1 cellular context compared by ENCODE assay signal in the genomic region with DNA sequence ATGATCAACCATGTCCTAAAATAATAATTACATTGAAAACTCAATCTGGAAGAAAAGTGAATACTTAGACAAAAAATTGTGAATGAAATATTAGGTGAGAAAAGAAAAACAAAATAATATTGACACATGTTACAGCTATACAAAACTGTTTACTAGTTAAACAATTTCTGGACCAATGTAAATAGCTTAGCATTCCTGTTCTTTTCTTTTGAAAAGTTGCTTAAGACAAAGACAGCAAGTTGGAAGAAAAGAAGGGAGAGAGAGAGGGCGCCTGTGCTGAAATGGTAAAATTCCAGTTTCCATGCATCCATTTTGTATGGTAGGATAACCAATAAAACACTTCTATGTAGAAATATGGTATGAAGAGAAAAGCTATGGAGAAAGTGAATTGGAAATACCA.
TF ChIP-seq lines count a peak whose summit lies in the region.

No MANE protein-coding gene starts in this region.

TF ChIP-seq in HepG2, 621 proteins besides CTCF, POLR2A, EP300 and RAD21 (continued from another document and continues in another):
- TF ChIP-seq ZNF354B (CRISPR knock-in tag; IDR thresholded peaks at IDR 0.05) (no peak), CREB1 (IDR thresholded peaks at IDR 0.05) (no peak), CREB1 (CRISPR knock-in tag; IDR thresholded peaks at IDR 0.05) (no peak), ZNF30 (CRISPR knock-in tag; IDR thresholded peaks at IDR 0.05) (no peak), THYN1 (CRISPR knock-in tag; IDR thresholded peaks at IDR 0.05; ENCODE audit: borderline replicate concordance, low read depth) (no peak), ZNF670 (CRISPR knock-in tag; IDR thresholded peaks at IDR 0.05; ENCODE audit: borderline replicate concordance) (no peak), ZNF773 (CRISPR knock-in tag; IDR thresholded peaks at IDR 0.05; ENCODE audit: borderline replicate concordance) (no peak), TCF7 (IDR thresholded peaks at IDR 0.05; ENCODE audit: low read depth) (peak; percentile 37; the same call in 1 of the 2 replicates), MIXL1 (CRISPR knock-in tag; IDR thresholded peaks at IDR 0.05) (no peak), RFXANK (CRISPR knock-in tag; IDR thresholded peaks at IDR 0.05) (no peak), ZNF260 (CRISPR knock-in tag; IDR thresholded peaks at IDR 0.05; ENCODE audit: borderline replicate concordance, low read depth) (no peak), ZNF615 (CRISPR knock-in tag; IDR thresholded peaks at IDR 0.05; ENCODE audit: borderline replicate concordance) (no peak), NFYB (CRISPR knock-in tag; IDR thresholded peaks at IDR 0.05) (no peak), ZSCAN22 (CRISPR knock-in tag; IDR thresholded peaks at IDR 0.05) (no peak), ZNF790 (CRISPR knock-in tag; IDR thresholded peaks at IDR 0.05; ENCODE audit: borderline replicate concordance) (no peak), THAP11 (CRISPR knock-in tag; IDR thresholded peaks at IDR 0.05) (no peak), FOXA1 (IDR thresholded peaks at IDR 0.05) (0 out of 2 replicates have a peak, but pooled peaks have one; percentile 40), FOXA1 (CRISPR knock-in tag; IDR thresholded peaks at IDR 0.05) (peak; percentile 59; the same call in 1 of the 2 replicates), NR2F6 (IDR thresholded peaks at IDR 0.05) (0 out of 2 replicates have a peak, but pooled peaks have one; percentile 37), NR2F6 (CRISPR knock-in tag; IDR thresholded peaks at IDR 0.05) (peak; percentile 24; the same call in 1 of the 2 replicates), NRL (CRISPR knock-in tag; IDR thresholded peaks at IDR 0.05; ENCODE audit: borderline replicate concordance) (no peak), KDM5B (CRISPR knock-in tag; IDR thresholded peaks at IDR 0.05; ENCODE audit: borderline replicate concordance) (no peak), SRSF1 (optimal IDR thresholded peaks at IDR 0.05; ENCODE audit: low read depth, low read length) (no peak), ZNF3 (CRISPR knock-in tag; IDR thresholded peaks at IDR 0.05) (no peak), GTF3A (CRISPR knock-in tag; conservative IDR thresholded peaks at IDR 0.05) (no peak), SALL1 (CRISPR knock-in tag; IDR thresholded peaks at IDR 0.05) (no peak), NR2F2 (IDR thresholded peaks at IDR 0.05; ENCODE audit: borderline replicate concordance, low read depth) (0 out of 2 replicates have a peak, but pooled peaks have one; percentile 46), GATAD2A (CRISPR knock-in tag; IDR thresholded peaks at IDR 0.05) (peak; percentile 86), SP140L (CRISPR knock-in tag; IDR thresholded peaks at IDR 0.05; ENCODE audit: borderline replicate concordance) (no peak), ETV6 (CRISPR knock-in tag; conservative IDR thresholded peaks at IDR 0.05) (no peak), CREM (IDR thresholded peaks at IDR 0.05) (peak; percentile 57; the same call in 1 of the 2 replicates), CREM (CRISPR knock-in tag; IDR thresholded peaks at IDR 0.05) (no peak), HNRNPUL1 (IDR thresholded peaks at IDR 0.05; ENCODE audit: low read depth, low read length) (no peak), EED (CRISPR knock-in tag; IDR thresholded peaks at IDR 0.05) (no peak), NBN (conservative IDR thresholded peaks at IDR 0.05) (no peak), ZNF776 (CRISPR knock-in tag; IDR thresholded peaks at IDR 0.05) (no peak), RBAK (CRISPR knock-in tag; IDR thresholded peaks at IDR 0.05) (no peak), ZNF160 (CRISPR knock-in tag; IDR thresholded peaks at IDR 0.05) (no peak), ISL2 (CRISPR knock-in tag; IDR thresholded peaks at IDR 0.05) (peak; percentile 72; the same call in 1 of the 2 replicates), ZKSCAN1 (IDR thresholded peaks at IDR 0.05; ENCODE audit: low read length) (no peak), DNMT1 (CRISPR knock-in tag; IDR thresholded peaks at IDR 0.05) (no peak), SATB2 (CRISPR knock-in tag; IDR thresholded peaks at IDR 0.05) (no peak), ZFP37 (CRISPR knock-in tag; IDR thresholded peaks at IDR 0.05; ENCODE audit: borderline replicate concordance) (no peak), RNF2 (conservative IDR thresholded peaks at IDR 0.05; ENCODE audit: low read depth) (no peak), MBD4 (IDR thresholded peaks at IDR 0.05; ENCODE audit: borderline replicate concordance, low read length) (no peak), ZNF501 (CRISPR knock-in tag; IDR thresholded peaks at IDR 0.05) (no peak), ADNP (CRISPR knock-in tag; IDR thresholded peaks at IDR 0.05) (no peak), MIER2 (CRISPR knock-in tag; IDR thresholded peaks at IDR 0.05) (no peak), SSRP1 (CRISPR knock-in tag; IDR thresholded peaks at IDR 0.05) (no peak), RBFOX2 (IDR thresholded peaks at IDR 0.05; ENCODE audit: low read depth, low read length) (no peak), ZNF570 (CRISPR knock-in tag; IDR thresholded peaks at IDR 0.05; ENCODE audit: borderline replicate concordance) (no peak), NCOA2 (CRISPR knock-in tag; IDR thresholded peaks at IDR 0.05) (peak; percentile 80), STAG1 (CRISPR knock-in tag; IDR thresholded peaks at IDR 0.05) (no peak), RCOR2 (CRISPR knock-in tag; IDR thresholded peaks at IDR 0.05) (peak; percentile 77), ZNF484 (CRISPR knock-in tag; IDR thresholded peaks at IDR 0.05; ENCODE audit: borderline replicate concordance, low read depth) (no peak), ZNF12 (CRISPR knock-in tag; IDR thresholded peaks at IDR 0.05) (no peak), NAIF1 (CRISPR knock-in tag; IDR thresholded peaks at IDR 0.05; ENCODE audit: borderline replicate concordance) (no peak), HDAC2 (CRISPR knock-in tag; IDR thresholded peaks at IDR 0.05) (0 out of 2 replicates have a peak, but pooled peaks have one; percentile 19), MTA3 (CRISPR knock-in tag; IDR thresholded peaks at IDR 0.05) (no peak), ATM (IDR thresholded peaks at IDR 0.05; ENCODE audit: borderline replicate concordance) (no peak)
- TF ChIP-seq, protein P1, sequence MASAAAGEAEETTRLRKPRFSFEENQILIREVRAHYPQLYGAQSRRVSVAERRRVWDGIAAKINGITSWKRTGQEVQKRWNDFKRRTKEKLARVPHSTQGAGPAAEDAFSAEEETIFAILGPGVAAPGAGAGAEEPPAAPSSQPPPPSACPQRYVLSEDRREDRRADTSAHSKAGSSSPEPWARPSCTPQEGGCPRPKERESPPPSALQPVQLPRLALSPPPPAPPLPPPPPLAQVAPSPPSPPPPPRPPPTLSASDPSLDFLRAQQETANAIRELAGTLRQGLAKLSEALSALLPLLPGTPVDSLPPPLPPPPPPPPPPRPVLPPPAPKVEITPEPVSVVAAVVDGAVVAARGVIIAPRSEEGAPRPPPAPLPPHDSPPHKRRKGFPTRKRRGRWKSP (CRISPR knock-in tag; IDR thresholded peaks at IDR 0.05) = no peak
- TF ChIP-seq, protein P2, sequence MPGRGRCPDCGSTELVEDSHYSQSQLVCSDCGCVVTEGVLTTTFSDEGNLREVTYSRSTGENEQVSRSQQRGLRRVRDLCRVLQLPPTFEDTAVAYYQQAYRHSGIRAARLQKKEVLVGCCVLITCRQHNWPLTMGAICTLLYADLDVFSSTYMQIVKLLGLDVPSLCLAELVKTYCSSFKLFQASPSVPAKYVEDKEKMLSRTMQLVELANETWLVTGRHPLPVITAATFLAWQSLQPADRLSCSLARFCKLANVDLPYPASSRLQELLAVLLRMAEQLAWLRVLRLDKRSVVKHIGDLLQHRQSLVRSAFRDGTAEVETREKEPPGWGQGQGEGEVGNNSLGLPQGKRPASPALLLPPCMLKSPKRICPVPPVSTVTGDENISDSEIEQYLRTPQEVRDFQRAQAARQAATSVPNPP (CRISPR knock-in tag; IDR thresholded peaks at IDR 0.05) = no peak
- TF ChIP-seq, protein P3, sequence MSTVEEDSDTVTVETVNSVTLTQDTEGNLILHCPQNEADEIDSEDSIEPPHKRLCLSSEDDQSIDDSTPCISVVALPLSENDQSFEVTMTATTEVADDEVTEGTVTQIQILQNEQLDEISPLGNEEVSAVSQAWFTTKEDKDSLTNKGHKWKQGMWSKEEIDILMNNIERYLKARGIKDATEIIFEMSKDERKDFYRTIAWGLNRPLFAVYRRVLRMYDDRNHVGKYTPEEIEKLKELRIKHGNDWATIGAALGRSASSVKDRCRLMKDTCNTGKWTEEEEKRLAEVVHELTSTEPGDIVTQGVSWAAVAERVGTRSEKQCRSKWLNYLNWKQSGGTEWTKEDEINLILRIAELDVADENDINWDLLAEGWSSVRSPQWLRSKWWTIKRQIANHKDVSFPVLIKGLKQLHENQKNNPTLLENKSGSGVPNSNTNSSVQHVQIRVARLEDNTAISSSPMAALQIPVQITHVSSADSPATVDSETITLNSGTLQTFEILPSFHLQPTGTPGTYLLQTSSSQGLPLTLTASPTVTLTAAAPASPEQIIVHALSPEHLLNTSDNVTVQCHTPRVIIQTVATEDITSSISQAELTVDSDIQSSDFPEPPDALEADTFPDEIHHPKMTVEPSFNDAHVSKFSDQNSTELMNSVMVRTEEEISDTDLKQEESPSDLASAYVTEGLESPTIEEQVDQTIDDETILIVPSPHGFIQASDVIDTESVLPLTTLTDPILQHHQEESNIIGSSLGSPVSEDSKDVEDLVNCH (CRISPR knock-in tag; IDR thresholded peaks at IDR 0.05) = no peak
- TF ChIP-seq, protein P4, sequence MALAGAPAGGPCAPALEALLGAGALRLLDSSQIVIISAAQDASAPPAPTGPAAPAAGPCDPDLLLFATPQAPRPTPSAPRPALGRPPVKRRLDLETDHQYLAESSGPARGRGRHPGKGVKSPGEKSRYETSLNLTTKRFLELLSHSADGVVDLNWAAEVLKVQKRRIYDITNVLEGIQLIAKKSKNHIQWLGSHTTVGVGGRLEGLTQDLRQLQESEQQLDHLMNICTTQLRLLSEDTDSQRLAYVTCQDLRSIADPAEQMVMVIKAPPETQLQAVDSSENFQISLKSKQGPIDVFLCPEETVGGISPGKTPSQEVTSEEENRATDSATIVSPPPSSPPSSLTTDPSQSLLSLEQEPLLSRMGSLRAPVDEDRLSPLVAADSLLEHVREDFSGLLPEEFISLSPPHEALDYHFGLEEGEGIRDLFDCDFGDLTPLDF (CRISPR knock-in tag; IDR thresholded peaks at IDR 0.05) = no peak
- TF ChIP-seq, protein P5, sequence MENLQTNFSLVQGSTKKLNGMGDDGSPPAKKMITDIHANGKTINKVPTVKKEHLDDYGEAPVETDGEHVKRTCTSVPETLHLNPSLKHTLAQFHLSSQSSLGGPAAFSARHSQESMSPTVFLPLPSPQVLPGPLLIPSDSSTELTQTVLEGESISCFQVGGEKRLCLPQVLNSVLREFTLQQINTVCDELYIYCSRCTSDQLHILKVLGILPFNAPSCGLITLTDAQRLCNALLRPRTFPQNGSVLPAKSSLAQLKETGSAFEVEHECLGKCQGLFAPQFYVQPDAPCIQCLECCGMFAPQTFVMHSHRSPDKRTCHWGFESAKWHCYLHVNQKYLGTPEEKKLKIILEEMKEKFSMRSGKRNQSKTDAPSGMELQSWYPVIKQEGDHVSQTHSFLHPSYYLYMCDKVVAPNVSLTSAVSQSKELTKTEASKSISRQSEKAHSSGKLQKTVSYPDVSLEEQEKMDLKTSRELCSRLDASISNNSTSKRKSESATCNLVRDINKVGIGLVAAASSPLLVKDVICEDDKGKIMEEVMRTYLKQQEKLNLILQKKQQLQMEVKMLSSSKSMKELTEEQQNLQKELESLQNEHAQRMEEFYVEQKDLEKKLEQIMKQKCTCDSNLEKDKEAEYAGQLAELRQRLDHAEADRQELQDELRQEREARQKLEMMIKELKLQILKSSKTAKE (CRISPR knock-in tag; IDR thresholded peaks at IDR 0.05; ENCODE audit: borderline replicate concordance) = no peak
- TF ChIP-seq, protein P6, sequence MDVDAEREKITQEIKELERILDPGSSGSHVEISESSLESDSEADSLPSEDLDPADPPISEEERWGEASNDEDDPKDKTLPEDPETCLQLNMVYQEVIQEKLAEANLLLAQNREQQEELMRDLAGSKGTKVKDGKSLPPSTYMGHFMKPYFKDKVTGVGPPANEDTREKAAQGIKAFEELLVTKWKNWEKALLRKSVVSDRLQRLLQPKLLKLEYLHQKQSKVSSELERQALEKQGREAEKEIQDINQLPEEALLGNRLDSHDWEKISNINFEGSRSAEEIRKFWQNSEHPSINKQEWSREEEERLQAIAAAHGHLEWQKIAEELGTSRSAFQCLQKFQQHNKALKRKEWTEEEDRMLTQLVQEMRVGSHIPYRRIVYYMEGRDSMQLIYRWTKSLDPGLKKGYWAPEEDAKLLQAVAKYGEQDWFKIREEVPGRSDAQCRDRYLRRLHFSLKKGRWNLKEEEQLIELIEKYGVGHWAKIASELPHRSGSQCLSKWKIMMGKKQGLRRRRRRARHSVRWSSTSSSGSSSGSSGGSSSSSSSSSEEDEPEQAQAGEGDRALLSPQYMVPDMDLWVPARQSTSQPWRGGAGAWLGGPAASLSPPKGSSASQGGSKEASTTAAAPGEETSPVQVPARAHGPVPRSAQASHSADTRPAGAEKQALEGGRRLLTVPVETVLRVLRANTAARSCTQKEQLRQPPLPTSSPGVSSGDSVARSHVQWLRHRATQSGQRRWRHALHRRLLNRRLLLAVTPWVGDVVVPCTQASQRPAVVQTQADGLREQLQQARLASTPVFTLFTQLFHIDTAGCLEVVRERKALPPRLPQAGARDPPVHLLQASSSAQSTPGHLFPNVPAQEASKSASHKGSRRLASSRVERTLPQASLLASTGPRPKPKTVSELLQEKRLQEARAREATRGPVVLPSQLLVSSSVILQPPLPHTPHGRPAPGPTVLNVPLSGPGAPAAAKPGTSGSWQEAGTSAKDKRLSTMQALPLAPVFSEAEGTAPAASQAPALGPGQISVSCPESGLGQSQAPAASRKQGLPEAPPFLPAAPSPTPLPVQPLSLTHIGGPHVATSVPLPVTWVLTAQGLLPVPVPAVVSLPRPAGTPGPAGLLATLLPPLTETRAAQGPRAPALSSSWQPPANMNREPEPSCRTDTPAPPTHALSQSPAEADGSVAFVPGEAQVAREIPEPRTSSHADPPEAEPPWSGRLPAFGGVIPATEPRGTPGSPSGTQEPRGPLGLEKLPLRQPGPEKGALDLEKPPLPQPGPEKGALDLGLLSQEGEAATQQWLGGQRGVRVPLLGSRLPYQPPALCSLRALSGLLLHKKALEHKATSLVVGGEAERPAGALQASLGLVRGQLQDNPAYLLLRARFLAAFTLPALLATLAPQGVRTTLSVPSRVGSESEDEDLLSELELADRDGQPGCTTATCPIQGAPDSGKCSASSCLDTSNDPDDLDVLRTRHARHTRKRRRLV (CRISPR knock-in tag; IDR thresholded peaks at IDR 0.05) = no peak
- TF ChIP-seq, protein P7, sequence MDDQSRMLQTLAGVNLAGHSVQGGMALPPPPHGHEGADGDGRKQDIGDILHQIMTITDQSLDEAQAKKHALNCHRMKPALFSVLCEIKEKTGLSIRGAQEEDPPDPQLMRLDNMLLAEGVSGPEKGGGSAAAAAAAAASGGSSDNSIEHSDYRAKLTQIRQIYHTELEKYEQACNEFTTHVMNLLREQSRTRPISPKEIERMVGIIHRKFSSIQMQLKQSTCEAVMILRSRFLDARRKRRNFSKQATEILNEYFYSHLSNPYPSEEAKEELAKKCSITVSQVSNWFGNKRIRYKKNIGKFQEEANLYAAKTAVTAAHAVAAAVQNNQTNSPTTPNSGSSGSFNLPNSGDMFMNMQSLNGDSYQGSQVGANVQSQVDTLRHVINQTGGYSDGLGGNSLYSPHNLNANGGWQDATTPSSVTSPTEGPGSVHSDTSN (CRISPR knock-in tag; IDR thresholded peaks at IDR 0.05; ENCODE audit: borderline replicate concordance) = no peak
- TF ChIP-seq, protein P8, sequence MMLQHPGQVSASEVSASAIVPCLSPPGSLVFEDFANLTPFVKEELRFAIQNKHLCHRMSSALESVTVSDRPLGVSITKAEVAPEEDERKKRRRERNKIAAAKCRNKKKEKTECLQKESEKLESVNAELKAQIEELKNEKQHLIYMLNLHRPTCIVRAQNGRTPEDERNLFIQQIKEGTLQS (CRISPR knock-in tag; IDR thresholded peaks at IDR 0.05) = no peak
